Comparison of ENCODE assay signal across 8 cellular contexts in genomic region chr14:54652188-54652889, GRCh38.
DNase-seq lines count a peak whose midpoint lies in the region; ATAC-seq and TF ChIP-seq lines count a peak whose summit lies in the region.

No MANE protein-coding gene starts in this region.

- H2AFZ ChIP-seq in GM23248, result 0 out of 2 replicates have a peak overlapping the region, but pooled peaks have one; percentile 36

- no peaks in the 10 kb centered on the region for H3K27me3 Mint-ChIP-seq in stimulated activated memory B cell treated with anti-CD40 and anti-IgM and Interleukin-4, amounts not matched to agents 10 μg/mL and 1 μg/mL and 100 μg/mL, for 72 hours

- intact Hi-C loops in adrenal gland (cut with DNase I), result no loop called here
- intact Hi-C loops in left cardiac atrium (cut with DNase I), result no loop called here

- DNase-seq in GM23248, result peak; percentile 99
- peak; percentile 82 to 97 (median 94) for DNase-seq in adrenal gland
- peak; percentile 89 for DNase-seq in left cardiac atrium
- DNase-seq in renal cortical epithelial cell (ENCODE audit: low read depth), result peak; percentile 100
- no peak for DNase-seq in NOMO-1 (lab: John Stamatoyannopoulos, UW; ENCODE audit: unreplicated experiment in 2 of 2)

- H3K27me3 ChIP-seq in GM23248 (replicated peaks; ENCODE audit: insufficient read depth) (no peaks in the 10 kb centered on the region), adrenal gland (no peaks in the 10 kb centered on the region)

- in situ Hi-C loops in GM23248 (cut with MboI), result no loop called here

- H3K27ac ChIP-seq in GM23248, result peak overlapping the region; percentile 89
- H3K27ac ChIP-seq in adrenal gland, result peak overlapping the region; percentile 78 to 96 (median 87)

- no peaks in the 10 kb centered on the region for H3K9me3 Mint-ChIP-seq in stimulated activated memory B cell treated with anti-CD40 and anti-IgM and Interleukin-4, amounts not matched to agents 10 μg/mL and 1 μg/mL and 100 μg/mL, for 72 hours

- H3K9me3 ChIP-seq in GM23248 (ENCODE audit: low read depth), result no peaks in the 10 kb centered on the region
- H3K9me3 ChIP-seq in adrenal gland (replicated peaks in 1 of 3), result no peaks in the 10 kb centered on the region

- peak overlapping the region; percentile 68 for H3K4me3 ChIP-seq in GM23248
- H3K4me3 ChIP-seq in adrenal gland, result peak overlapping the region in 2 of 4 donors; percentile 2 to 45

- ATAC-seq in left cardiac atrium (peak; percentile 95), GM19023 (IDR thresholded peaks at IDR 0.05; ENCODE audit: unreplicated experiment) (no peak), HG02642 (IDR thresholded peaks at IDR 0.05; ENCODE audit: poor library complexity, unreplicated experiment) (no peak)
- no peak for ATAC-seq in stimulated activated memory B cell treated with anti-CD40 and anti-IgM and Interleukin-4, amounts not matched to agents 10 μg/mL and 1 μg/mL and 100 μg/mL, for 72 hours

- no peak for TF ChIP-seq CTCF in adrenal gland (IDR thresholded peaks at IDR 0.05)

- H3F3A ChIP-seq in GM23248 (ENCODE audit: insufficient read depth), result peaks cover 54% of the 10 kb centered on the region

- H3K4me1 ChIP-seq in GM23248 (ENCODE audit: insufficient read depth) (peaks cover 55% of the 10 kb centered on the region), adrenal gland (replicated peaks in 1 of 2) (peaks cover 20 to 53% of the 10 kb centered on the region in 2 donors)

- H3K4me3 Mint-ChIP-seq in stimulated activated memory B cell treated with anti-CD40 and anti-IgM and Interleukin-4, amounts not matched to agents 10 μg/mL and 1 μg/mL and 100 μg/mL, for 72 hours, result no peak overlapping the region

- H3K4me2 ChIP-seq in GM23248 (ENCODE audit: unreplicated experiment), result peak overlapping the region; percentile 89

- no peaks in the 10 kb centered on the region for H3K9me2 ChIP-seq in GM23248 (ENCODE audit: insufficient read depth)

- H3K79me2 ChIP-seq in GM23248 (ENCODE audit: insufficient read depth), result peaks cover 83% of the 10 kb centered on the region

- H3K27ac Mint-ChIP-seq in stimulated activated memory B cell treated with anti-CD40 and anti-IgM and Interleukin-4, amounts not matched to agents 10 μg/mL and 1 μg/mL and 100 μg/mL, for 72 hours, result no peak overlapping the region

- 1 to 2% methylated on average over 11 of the region's 11 CpGs for WGBS in GM23248 (ENCODE audit: low coverage in 1 of 2, low lambda C conversion rate in 2 of 2, missing lambda C conversion rate in 2 of 2), 2 experiments
- 17 to 26% (median 22%) methylated on average over 11 of the region's 11 CpGs for WGBS in adrenal gland, 4 donors

- H3K36me3 ChIP-seq in GM23248 (ENCODE audit: low read depth) (no peaks in the 10 kb centered on the region), adrenal gland (replicated peaks in 1 of 2) (no peaks in the 10 kb centered on the region)

- H3K4me1 Mint-ChIP-seq in stimulated activated memory B cell treated with anti-CD40 and anti-IgM and Interleukin-4, amounts not matched to agents 10 μg/mL and 1 μg/mL and 100 μg/mL, for 72 hours, result peaks cover 9% of the 10 kb centered on the region

- peak in 1 of 2 donors; percentile 77 for TF ChIP-seq POLR2A in adrenal gland (IDR thresholded peaks at IDR 0.05)

- no peaks in the 10 kb centered on the region for H4K20me1 ChIP-seq in GM23248 (ENCODE audit: insufficient read depth)

- peaks cover 4% of the 10 kb centered on the region for H3K36me3 Mint-ChIP-seq in stimulated activated memory B cell treated with anti-CD40 and anti-IgM and Interleukin-4, amounts not matched to agents 10 μg/mL and 1 μg/mL and 100 μg/mL, for 72 hours

- peak overlapping the region; percentile 73 for H3K9ac ChIP-seq in GM23248

Comparison
In these comparisons a context has a peak if more than half of its experiments do, and no peak if none do; other contexts are left out.
1. DNase-seq: peak in GM23248 (single experiment), adrenal gland (7 of 7), left cardiac atrium (single experiment) and renal cortical epithelial cell (single experiment); none in NOMO-1 (0 of 2).
2. ATAC-seq: peak in left cardiac atrium (2 of 2); none in GM19023 (single experiment), HG02642 (single experiment) and stimulated activated memory B cell treated with anti-CD40 and anti-IgM and Interleukin-4, amounts not matched to agents 10 μg/mL and 1 μg/mL and 100 μg/mL, for 72 hours (single experiment).